ENCODE assay signal across 9 cellular contexts in the genomic region with DNA sequence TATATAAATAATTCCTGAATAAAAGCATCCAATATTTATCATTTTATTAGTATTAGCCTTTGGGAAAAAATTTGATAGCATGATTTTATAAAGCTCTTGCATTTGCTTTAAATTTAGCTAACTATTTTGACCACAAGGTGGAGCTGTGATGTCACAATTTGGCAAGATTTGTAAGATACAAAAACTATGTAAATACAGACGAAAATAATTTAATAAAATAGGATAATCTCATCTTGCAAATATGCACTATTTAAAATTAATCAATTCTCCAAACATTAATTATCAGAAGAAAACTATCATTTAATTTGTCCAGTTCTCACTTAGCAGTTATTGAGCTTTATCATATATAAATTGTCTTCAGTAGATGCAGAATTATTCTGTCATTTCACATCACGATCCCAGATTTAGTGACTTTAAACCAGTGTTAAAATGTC.
A peak's percentile ranks its signal among the peaks of the same experiment; 100 is the strongest.
DNase-seq lines count a peak whose midpoint lies in the region; ATAC-seq and TF ChIP-seq lines count a peak whose summit lies in the region.
"Had no signal": no experiment of that assay in that cellular context is flagged by ENCODE, and none has a peak within 500 bp of the region (broad histone marks: within the 10 kb centered on the region; RNA-seq: fewer than 3 reads in every experiment).

No MANE protein-coding gene starts in this region.

- H3K79me2 ChIP-seq in fibroblast of lung (ENCODE audit: control insufficient read depth, insufficient read depth, low read length) = no peaks in the 10 kb centered on the region

- TF ChIP-seq EP300 in sigmoid colon (IDR thresholded peaks at IDR 0.05) = no peak

- 32 to 37% methylated on average over 2 of the region's 2 CpGs for WGBS in sigmoid colon, 2 donors

- H3K9me3 ChIP-seq in Peyer's patch (no peaks in the 10 kb centered on the region), fibroblast of lung (ENCODE audit: control insufficient read depth, insufficient read depth, low read depth, low read length) (no peaks in the 10 kb centered on the region), sigmoid colon (no peaks in the 10 kb centered on the region)
- H3K9me3 ChIP-seq: BLaER1 treated with 17β-estradiol and CSF1 and Interleukin-3, amounts not matched to agents 10 nM and 100 nM had no signal

- TF ChIP-seq POLR2A in Peyer's patch (IDR thresholded peaks at IDR 0.05) = no peak
- no peak for TF ChIP-seq POLR2A in sigmoid colon (IDR thresholded peaks at IDR 0.05)

- DNase-seq in NCI-H1092 treated with DMSO at 0.1 percent for 48 hours (lab: John Stamatoyannopoulos, UW) = peak; percentile 30
- DNase-seq in NCI-H1092 (lab: John Stamatoyannopoulos, UW) = no peak
- peak; percentile 34 for DNase-seq in HS-27A (ENCODE audit: low read depth)
- no peak for DNase-seq in Peyer's patch
- DNase-seq in fibroblast of lung (ENCODE audit: low read depth in 2 of 2) = peak; percentile 57 to 88
- DNase-seq in sigmoid colon = no peak
- no peak for DNase-seq in GF-D8 (lab: John Stamatoyannopoulos, UW)

- no peak overlapping the region for H3K27ac ChIP-seq in Peyer's patch
- H3K27ac ChIP-seq in fibroblast of lung (ENCODE audit: insufficient read depth, low read length) = no peak overlapping the region
- H3K27ac ChIP-seq in sigmoid colon = no peak overlapping the region
- H3K27ac ChIP-seq: BLaER1 treated with 17β-estradiol and CSF1 and Interleukin-3, amounts not matched to agents 10 nM and 100 nM had no signal

- H3K4me1 ChIP-seq in Peyer's patch (no peaks in the 10 kb centered on the region), fibroblast of lung (ENCODE audit: control insufficient read depth, extremely low read depth, insufficient read depth, low read length) (peaks cover 3% of the 10 kb centered on the region), sigmoid colon (peaks cover 0 to 23% (median 0%) of the 10 kb centered on the region in 4 donors)

- H3K4me2 ChIP-seq in fibroblast of lung (ENCODE audit: extremely low read depth, insufficient read depth, low read length) = no peak overlapping the region
- H3K4me2 ChIP-seq: BLaER1 treated with 17β-estradiol and CSF1 and Interleukin-3, amounts not matched to agents 10 nM and 100 nM had no signal

- H2AFZ ChIP-seq in fibroblast of lung (ENCODE audit: low read length) = no peak overlapping the region

- H3K4me3 ChIP-seq in Peyer's patch = no peak overlapping the region
- no peak overlapping the region for H3K4me3 ChIP-seq in fibroblast of lung (replicated peaks in 1 of 4; ENCODE audit: control extremely low read depth in 1 of 4, insufficient read depth in 1 of 4, low read depth in 3 of 4, low read length in 4 of 4)
- H3K4me3 ChIP-seq in sigmoid colon = no peak overlapping the region
- H3K4me3 ChIP-seq: BLaER1 treated with 17β-estradiol and CSF1 and Interleukin-3, amounts not matched to agents 10 nM and 100 nM had no signal

- no peaks in the 10 kb centered on the region for H4K20me1 ChIP-seq in fibroblast of lung (ENCODE audit: control insufficient read depth, extremely low read depth, insufficient read depth, low read length)
- H4K20me1 ChIP-seq: BLaER1 treated with 17β-estradiol and CSF1 and Interleukin-3, amounts not matched to agents 10 nM and 100 nM had no signal

- peaks cover 0 to 7% (median 0%) of the 10 kb centered on the region in 3 donors for H3K36me3 ChIP-seq in Peyer's patch
- no peaks in the 10 kb centered on the region for H3K36me3 ChIP-seq in fibroblast of lung (ENCODE audit: control insufficient read depth, insufficient read depth, low read length)
- peaks cover 0 to 29% (median 2%) of the 10 kb centered on the region in 4 donors for H3K36me3 ChIP-seq in sigmoid colon
- H3K36me3 ChIP-seq: BLaER1 treated with 17β-estradiol and CSF1 and Interleukin-3, amounts not matched to agents 10 nM and 100 nM had no signal

- no peak overlapping the region for H3K9ac ChIP-seq in fibroblast of lung (ENCODE audit: insufficient read depth, low read length)
- H3K9ac ChIP-seq: BLaER1 treated with 17β-estradiol and CSF1 and Interleukin-3, amounts not matched to agents 10 nM and 100 nM had no signal

- no peaks in the 10 kb centered on the region for H3K27me3 ChIP-seq in Peyer's patch
- no peaks in the 10 kb centered on the region for H3K27me3 ChIP-seq in fibroblast of lung (ENCODE audit: control insufficient read depth, insufficient read depth, low read length)
- no peaks in the 10 kb centered on the region for H3K27me3 ChIP-seq in sigmoid colon
- H3K27me3 ChIP-seq: BLaER1 treated with 17β-estradiol and CSF1 and Interleukin-3, amounts not matched to agents 10 nM and 100 nM had no signal

- intact Hi-C loops in sigmoid colon (cut with DNase I) = loop anchor here (2.0 to 10.0 kb wide), 3 partner anchors 97 to 479 kb away; partner anchors contain the start of genes PLOD2 and PLSCR1

- ATAC-seq in HG03342 (IDR thresholded peaks at IDR 0.05; ENCODE audit: unreplicated experiment) = no peak

- TF ChIP-seq CTCF in Peyer's patch (IDR thresholded peaks at IDR 0.05) (peak in 5 of 6 experiments; percentile 51 to 78 (median 71)), fibroblast of lung (conservative IDR thresholded peaks at IDR 0.05 in 1 of 2, IDR thresholded peaks at IDR 0.05 in 1 of 2; ENCODE audit: low read depth in 1 of 2, low read length in 2 of 2) (peak; percentile 43 to 60), sigmoid colon (IDR thresholded peaks at IDR 0.05) (peak; percentile 33 to 75 (median 60))

Comparison
In these comparisons a context has a peak if more than half of its experiments do, and no peak if none do; other contexts are left out.
1. DNase-seq: peak in NCI-H1092 treated with DMSO at 0.1 percent for 48 hours (single experiment), HS-27A (single experiment) and fibroblast of lung (2 of 2); none in NCI-H1092 (single experiment), Peyer's patch (0 of 3), sigmoid colon (single experiment) and GF-D8 (single experiment).
2. Peak in every context shown above with its lines, with median percentiles within 50 percentile points of each other: CTCF ChIP-seq.